Comparison of ENCODE assay signal across 8 cellular contexts in the genomic region with DNA sequence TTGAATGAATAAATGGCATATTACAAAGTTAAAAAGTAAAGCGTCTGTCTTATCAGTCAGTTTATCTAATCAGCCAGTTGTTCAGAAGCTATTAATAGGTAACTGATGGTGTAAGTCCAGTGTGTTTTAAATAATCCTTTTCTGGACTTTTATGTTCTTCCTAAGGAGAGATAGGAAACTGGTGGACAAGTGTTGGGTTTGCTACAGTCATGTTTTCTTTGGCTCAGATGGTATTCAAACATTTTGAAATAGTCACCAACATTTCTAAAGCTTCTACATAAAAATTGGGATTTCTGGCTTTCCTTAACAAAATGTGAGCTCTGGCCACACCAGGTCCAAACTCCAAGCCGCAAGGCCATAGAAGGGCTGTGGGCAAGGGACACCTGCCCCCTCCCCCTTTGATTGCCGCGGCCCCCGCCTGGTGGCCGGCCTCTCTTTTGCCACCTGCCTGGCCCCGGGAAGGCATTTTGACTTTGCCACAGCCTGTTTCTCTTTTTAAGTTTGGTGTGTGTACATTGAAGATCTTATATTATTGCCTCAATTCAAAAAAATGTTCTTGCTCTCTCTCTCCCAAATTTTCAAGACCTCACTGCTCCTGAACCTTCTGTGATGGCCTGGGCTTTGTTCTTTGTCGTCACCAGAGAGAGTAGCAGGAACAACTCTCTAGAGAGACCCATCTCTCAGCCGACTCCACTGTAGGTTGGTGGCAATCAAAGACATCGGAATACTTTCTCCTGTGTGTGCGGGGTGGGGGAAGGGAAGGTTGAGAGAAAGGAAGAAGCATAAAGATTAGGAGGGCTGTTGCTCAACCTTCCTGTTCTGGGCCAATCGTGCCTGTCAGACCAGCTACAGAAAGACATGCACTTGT.
DNase-seq lines count a peak whose midpoint lies in the region; ATAC-seq and TF ChIP-seq lines count a peak whose summit lies in the region.

No MANE protein-coding gene starts in this region.

- H3K27ac ChIP-seq in right lobe of liver, result peak overlapping the region; percentile 58 to 92 (median 89)

- intact Hi-C loops in right lobe of liver (cut with DNase I), result no loop called here

- DNase-seq in AML-193 (lab: John Stamatoyannopoulos, UW) (peak; percentile 75 to 80), NCI-H2227 treated with DMSO at 0.1 percent for 48 hours (lab: John Stamatoyannopoulos, UW) (peak; percentile 46), right lobe of liver (peak; percentile 64 to 86 (median 85)), SHP77 (lab: John Stamatoyannopoulos, UW) (no peak), ACHN (no peak), 8988T (no peak), NCI-H1092 (lab: John Stamatoyannopoulos, UW) (no peak)
- DNase-seq in activated naive CD4-positive, alpha-beta T cell treated with anti-CD3 and anti-CD28 coated beads, Interleukin-2, amount 50 U/mL, for 72 hours (ENCODE audit: low spot score in 2 of 2), result no peak

- H3K36me3 ChIP-seq in right lobe of liver, result no peaks in the 10 kb centered on the region

- no peaks in the 10 kb centered on the region for H3K9me3 ChIP-seq in right lobe of liver

- H3K4me1 ChIP-seq in right lobe of liver, result peaks cover 0 to 30% (median 8%) of the 10 kb centered on the region in 4 donors

- no peaks in the 10 kb centered on the region for H3K27me3 ChIP-seq in right lobe of liver

- H3K9me3 Mint-ChIP-seq in activated naive CD4-positive, alpha-beta T cell treated with anti-CD3 and anti-CD28 coated beads, Interleukin-2, amount 50 U/mL, for 72 hours, result no peaks in the 10 kb centered on the region

- 10% methylated on average over 8 of the region's 12 CpGs for WGBS in right lobe of liver (ENCODE audit: insufficient coverage, low coverage, low lambda C conversion rate, missing lambda C conversion rate)

- peak; percentile 8 to 33 (median 28) for TF ChIP-seq CTCF in right lobe of liver (IDR thresholded peaks at IDR 0.05)

- no peaks in the 10 kb centered on the region for H3K36me3 Mint-ChIP-seq in activated naive CD4-positive, alpha-beta T cell treated with anti-CD3 and anti-CD28 coated beads, Interleukin-2, amount 50 U/mL, for 72 hours

- peak overlapping the region in 2 of 3 donors; percentile 9 to 22 for H3K4me3 ChIP-seq in right lobe of liver

- in situ Hi-C loops in ACHN (cut with HindIII; ENCODE audit: low pct_ligation_motif_present, low pct_unique_long_range_greater_than_20kb, low sequenced_read_pairs), result no loop called here

- peak; percentile 43 to 48 for ATAC-seq in activated naive CD4-positive, alpha-beta T cell treated with anti-CD3 and anti-CD28 coated beads, Interleukin-2, amount 50 U/mL, for 72 hours
- peak; percentile 79 to 87 (median 83) for ATAC-seq in right lobe of liver

- H3K27ac Mint-ChIP-seq in activated naive CD4-positive, alpha-beta T cell treated with anti-CD3 and anti-CD28 coated beads, Interleukin-2, amount 50 U/mL, for 72 hours, result peak overlapping the region; percentile 31 to 66

- TF ChIP-seq POLR2A in right lobe of liver (IDR thresholded peaks at IDR 0.05), result peak; percentile 15

Comparison
In these comparisons a context has a peak if more than half of its experiments do, and no peak if none do; other contexts are left out.
1. DNase-seq: peak in AML-193 (2 of 2), NCI-H2227 treated with DMSO at 0.1 percent for 48 hours (single experiment) and right lobe of liver (3 of 3); none in activated naive CD4-positive, alpha-beta T cell treated with anti-CD3 and anti-CD28 coated beads, Interleukin-2, amount 50 U/mL, for 72 hours (0 of 2), SHP77 (0 of 2), ACHN (single experiment), 8988T (single experiment) and NCI-H1092 (single experiment).